ENCODE assay signal across 1 cellular context in genomic region chr13:21031594-21031993, GRCh38.
TF ChIP-seq lines count a peak whose summit lies in the region.

No MANE protein-coding gene starts in this region.

TF ChIP-seq in IMR-90, 13 proteins besides CTCF, POLR2A, EP300 and RAD21 (continued from another document):
- TF ChIP-seq USF2 (IDR thresholded peaks at IDR 0.05; ENCODE audit: low read depth, low read length) (no peak), FOS (IDR thresholded peaks at IDR 0.05; ENCODE audit: low read depth, low read length) (no peak), MXI1 (IDR thresholded peaks at IDR 0.05; ENCODE audit: borderline replicate concordance, low read depth, low read length) (no peak), ELK1 (IDR thresholded peaks at IDR 0.05; ENCODE audit: borderline replicate concordance, low read depth, low read length) (no peak), SMC3 (IDR thresholded peaks at IDR 0.05; ENCODE audit: low read depth, low read length) (no peak), MAZ (IDR thresholded peaks at IDR 0.05; ENCODE audit: borderline replicate concordance, low read depth, low read length) (no peak), NFE2L2 (IDR thresholded peaks at IDR 0.05; ENCODE audit: low read depth, low read length) (no peak), BHLHE40 (IDR thresholded peaks at IDR 0.05; ENCODE audit: low read depth, low read length) (no peak)
